ENCODE assay signal across 14 cellular contexts in the genomic region with DNA sequence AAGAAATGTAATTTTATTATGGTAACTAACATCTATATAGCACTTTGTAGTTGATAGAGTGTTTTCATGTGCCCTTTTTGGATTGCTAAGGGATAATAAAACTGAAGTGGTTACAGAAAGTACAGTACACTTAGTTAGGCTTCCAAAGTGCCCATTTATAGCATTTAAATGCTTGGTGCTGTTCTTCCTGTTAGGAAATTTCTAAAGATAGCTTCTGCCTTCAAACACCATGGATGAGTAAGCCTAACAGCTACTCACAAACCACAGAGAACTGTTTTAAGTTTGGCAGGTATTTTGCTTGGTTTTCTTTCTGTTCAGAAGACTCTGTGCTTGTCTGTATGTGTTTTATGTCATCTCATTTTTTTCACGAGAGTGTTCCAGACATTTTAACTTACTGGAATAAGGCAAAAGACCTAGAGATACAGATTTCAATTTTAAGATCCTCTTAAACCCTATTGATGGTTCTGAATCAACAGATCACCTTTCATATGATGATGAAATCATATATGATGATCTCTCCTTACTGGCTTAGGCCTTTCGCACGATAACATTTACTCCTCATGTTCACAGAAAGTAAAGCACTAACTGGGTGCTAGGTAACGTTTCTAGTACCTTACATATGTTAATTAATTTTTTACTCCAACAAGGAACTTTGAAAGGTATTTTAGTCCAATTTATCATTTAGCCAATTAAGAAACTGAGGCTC. TPM values are rescaled to one million over a fixed set of nuclear protein-coding genes. Genes with fewer than 3 reads are reported as not detected.
DNase-seq lines count a peak whose midpoint lies in the region; ATAC-seq, FAIRE-seq and TF ChIP-seq lines count a peak whose summit lies in the region.
"Had no signal": no experiment of that assay in that cellular context is flagged by ENCODE, and none has a peak within 500 bp of the region (broad histone marks: within the 10 kb centered on the region; RNA-seq: fewer than 3 reads in every experiment).

No MANE protein-coding gene starts in this region.

- FAIRE-seq in astrocyte (lab: Jason Lieb, UNC): peak; percentile 26
- FAIRE-seq: small intestine had no signal

- H3K4me1 Mint-ChIP-seq in astrocyte (ENCODE audit: low read depth, unreplicated experiment) (peaks cover 23% of the 10 kb centered on the region), Calu3 (ENCODE audit: low read depth, unreplicated experiment) (peaks cover 11% of the 10 kb centered on the region)

- H3K4me1 ChIP-seq in GM23248 (ENCODE audit: insufficient read depth): peaks cover 38% of the 10 kb centered on the region
- H3K4me1 ChIP-seq in astrocyte (ENCODE audit: insufficient read depth, low read length): peaks cover 12% of the 10 kb centered on the region
- H3K4me1 ChIP-seq: foreskin keratinocyte had no signal

- TF ChIP-seq CTCF in AG04450 (IDR thresholded peaks at IDR 0.05; ENCODE audit: low read depth, low read length) (no peak), astrocyte (IDR thresholded peaks at IDR 0.05; ENCODE audit: insufficient read depth, low read depth, low read length) (no peak), Calu3 (IDR thresholded peaks at IDR 0.05; ENCODE audit: unreplicated experiment) (no peak)

- no peaks in the 10 kb centered on the region for H3K9me3 Mint-ChIP-seq in astrocyte (ENCODE audit: unreplicated experiment)
- H3K9me3 Mint-ChIP-seq in Calu3 (ENCODE audit: low read depth, unreplicated experiment): no peaks in the 10 kb centered on the region

- H3K27ac ChIP-seq in AG04450 (ENCODE audit: low read depth, low read length) (no peak overlapping the region), GM23248 (peak overlapping the region; percentile 60), astrocyte (ENCODE audit: low read depth, low read length) (peak overlapping the region; percentile 75)
- H3K27ac ChIP-seq: foreskin keratinocyte, SJSA1 had no signal

- POLR2A ChIA-PET in AG04450 (lab: Yijun Ruan, JAX): no interaction called here

- H3K4me3 Mint-ChIP-seq in astrocyte (ENCODE audit: unreplicated experiment): no peak overlapping the region
- no peak overlapping the region for H3K4me3 Mint-ChIP-seq in Calu3 (ENCODE audit: low read depth, unreplicated experiment)

- H3F3A ChIP-seq in GM23248 (ENCODE audit: insufficient read depth): peaks cover 24% of the 10 kb centered on the region

- intact Hi-C loops in Calu3 (cut with micrococcal nuclease; ENCODE audit: unreplicated experiment): no loop called here

- 81 to 82% methylated on average over 4 of the region's 4 CpGs for WGBS in GM23248 (ENCODE audit: low coverage in 1 of 2, low lambda C conversion rate in 2 of 2, missing lambda C conversion rate in 2 of 2), 2 experiments

- DNase-seq in AG04450 (ENCODE audit: low read depth, low spot score) (peak; percentile 29), GM23248 (peak; percentile 83), astrocyte (ENCODE audit: low read depth) (peak; percentile 84), iris pigment epithelial cell (ENCODE audit: low read depth) (peak; percentile 78), Calu3 (no peak)
- no peak for DNase-seq in activated effector memory CD4-positive, alpha-beta T cell treated with anti-CD3 and anti-CD28 coated beads, Interleukin-2, amount 50 U/mL, for 16 hours
- DNase-seq: activated CD4-positive, alpha-beta T cell treated with anti-CD3 and anti-CD28 coated beads for 48 hours; amniotic stem cell; NCI-H510A treated with DMSO at 0.1 percent for 48 hours; small intestine had no signal

- H3K27ac Mint-ChIP-seq in astrocyte (ENCODE audit: unreplicated experiment) (peak overlapping the region; percentile 91), Calu3 (ENCODE audit: unreplicated experiment) (no peak overlapping the region)

- CTCF ChIA-PET in AG04450 (lab: Charles Lee) (interaction anchor here (2.5 kb wide), 1 partner anchor 52 kb away, joined by 13 read pairs; no protein-coding TSS in a partner anchor), Calu3 (lab: Charles Lee) (no interaction called here)

- H3K9ac ChIP-seq in GM23248 (peak overlapping the region; percentile 36), astrocyte (ENCODE audit: low read length) (peak overlapping the region; percentile 68)

- BruUV-seq in Calu3 (replicated peaks; lab: Mats Ljungman, UMichigan): no TSS peak

- no peaks in the 10 kb centered on the region; the same call in 1 of the 2 replicates for H4K20me1 ChIP-seq in GM23248 (ENCODE audit: insufficient read depth)
- H4K20me1 ChIP-seq in astrocyte (ENCODE audit: insufficient read depth, low read length): no peaks in the 10 kb centered on the region

- H3K36me3 Mint-ChIP-seq in astrocyte (ENCODE audit: low read depth, unreplicated experiment) (peaks cover 5% of the 10 kb centered on the region), Calu3 (ENCODE audit: insufficient read depth, unreplicated experiment) (peaks cover 37% of the 10 kb centered on the region)

- no peaks in the 10 kb centered on the region for H3K9me2 ChIP-seq in GM23248 (ENCODE audit: insufficient read depth)

- H3K27me3 Mint-ChIP-seq in astrocyte (ENCODE audit: low read depth, unreplicated experiment) (no peaks in the 10 kb centered on the region), Calu3 (ENCODE audit: unreplicated experiment) (no peaks in the 10 kb centered on the region)

- ATAC-seq in GM19452 (IDR thresholded peaks at IDR 0.05; ENCODE audit: unreplicated experiment) (no peak), HG02973 (IDR thresholded peaks at IDR 0.05; ENCODE audit: unreplicated experiment) (no peak)
- ATAC-seq: foreskin keratinocyte had no signal

- H3K9me3 ChIP-seq in AG04450 (ENCODE audit: control insufficient read depth, insufficient read depth, low read length) (no peaks in the 10 kb centered on the region; the same call in 1 of the 2 replicates), GM23248 (ENCODE audit: low read depth) (no peaks in the 10 kb centered on the region), astrocyte (ENCODE audit: insufficient read depth, low read depth, low read length) (no peaks in the 10 kb centered on the region)
- H3K9me3 ChIP-seq: SJSA1 had no signal

- H3K4me3 ChIP-seq in AG04450 (ENCODE audit: low read depth, low read length) (no peak overlapping the region), GM23248 (0 out of 2 replicates have a peak overlapping the region, but pooled peaks have one; percentile 20), astrocyte (ENCODE audit: insufficient read depth, low read depth, low read length) (no peak overlapping the region)
- H3K4me3 ChIP-seq: SJSA1 had no signal

- no peaks in the 10 kb centered on the region for H3K27me3 ChIP-seq in AG04450 (ENCODE audit: control insufficient read depth, insufficient read depth, low read length)
- H3K27me3 ChIP-seq in GM23248 (replicated peaks; ENCODE audit: insufficient read depth): no peaks in the 10 kb centered on the region
- no peaks in the 10 kb centered on the region for H3K27me3 ChIP-seq in astrocyte (ENCODE audit: insufficient read depth, low read length)
- H3K27me3 ChIP-seq: foreskin keratinocyte, SJSA1 had no signal

- in situ Hi-C loops in GM23248 (cut with MboI): no loop called here

- H3K4me2 ChIP-seq in GM23248 (ENCODE audit: unreplicated experiment) (peak overlapping the region; percentile 68), astrocyte (ENCODE audit: low read length) (peak overlapping the region; percentile 66)

- H3K36me3 ChIP-seq in GM23248 (ENCODE audit: low read depth): peaks cover 48% of the 10 kb centered on the region
- peaks cover 30% of the 10 kb centered on the region for H3K36me3 ChIP-seq in astrocyte (ENCODE audit: insufficient read depth, low read length)

- H2AFZ ChIP-seq in GM23248: no peak overlapping the region
- no peak overlapping the region for H2AFZ ChIP-seq in astrocyte (ENCODE audit: low read depth, low read length)

- H3K79me2 ChIP-seq in GM23248 (ENCODE audit: insufficient read depth): peaks cover 48% of the 10 kb centered on the region
- H3K79me2 ChIP-seq in astrocyte (ENCODE audit: insufficient read depth, low read length): peaks cover 35% of the 10 kb centered on the region

RNA-seq across cellular contexts. Expression of gene RIMOC1, which starts 4.4 kb away (rescaled TPM):
- 26.8 and 43.1 TPM in 2 replicates for polyA plus RNA-seq in AG04450 (2011; rRNA removed)
- polyA minus RNA-seq in AG04450 (2011; rRNA and poly(A)+ RNA removed): 15.1 and 29.8 TPM in 2 replicates
- total RNA-seq in GM23248 (2014; rRNA removed; shearing (Covaris generic)): 18.2 and 20.4 TPM in 2 replicates
- polyA plus RNA-seq in GM23248 (2016; fragmentation: Nextera tagmentation; extraction: Ambion mirVana): 17.0 and 20.5 TPM in 2 replicates
- total RNA-seq in astrocyte: 31.8 and 36.3 TPM in 2 replicates
- total RNA-seq in Calu3 (2022): 27.6 and 28.5 TPM in 2 replicates

RNA-seq across cellular contexts. Expression of gene FBXO4, which starts 16.6 kb away (rescaled TPM):
- 6.6 and 10.9 TPM in 2 replicates for polyA plus RNA-seq in AG04450 (2011; rRNA removed)
- polyA minus RNA-seq in AG04450 (2011; rRNA and poly(A)+ RNA removed): 3.1 and 4.4 TPM in 2 replicates
- 12.1 and 16.9 TPM in 2 replicates for total RNA-seq in GM23248 (2014; rRNA removed; shearing (Covaris generic))
- 15.9 and 16.6 TPM in 2 replicates for polyA plus RNA-seq in GM23248 (2016; fragmentation: Nextera tagmentation; extraction: Ambion mirVana)
- 2.0 and 2.5 TPM in 2 replicates for total RNA-seq in astrocyte
- total RNA-seq in Calu3 (2022): 5.4 and 8.9 TPM in 2 replicates

RNA-seq across cellular contexts. Expression of gene OXCT1, which starts 38.3 kb away (rescaled TPM):
- polyA plus RNA-seq in AG04450 (2011; rRNA removed) (21.3 and 31.7 TPM in 2 replicates), GM23248 (2016; fragmentation: Nextera tagmentation; extraction: Ambion mirVana) (20.5 and 22.4 TPM in 2 replicates)
- 12.6 and 21.8 TPM in 2 replicates for polyA minus RNA-seq in AG04450 (2011; rRNA and poly(A)+ RNA removed)
- total RNA-seq in GM23248 (2014; rRNA removed; shearing (Covaris generic)): 16.1 and 18.8 TPM in 2 replicates
- total RNA-seq in astrocyte (24.9 and 25.7 TPM in 2 replicates), Calu3 (2022) (13.2 and 14.2 TPM in 2 replicates)

Comparison
In these comparisons a context has a peak if more than half of its experiments do, and no peak if none do; other contexts are left out.
1. DNase-seq: peak in AG04450 (single experiment), GM23248 (single experiment), astrocyte (single experiment) and iris pigment epithelial cell (single experiment); none in activated effector memory CD4-positive, alpha-beta T cell treated with anti-CD3 and anti-CD28 coated beads, Interleukin-2, amount 50 U/mL, for 16 hours (single experiment) and Calu3 (single experiment).